In genomic region chr6:6542357-6542756, GRCh38 we compare ENCODE assay signal across 20 cellular contexts. TPM values are rescaled to one million over a fixed set of nuclear protein-coding genes. Genes with fewer than 3 reads are reported as not detected.
DNase-seq lines count a peak whose midpoint lies in the region; ATAC-seq and TF ChIP-seq lines count a peak whose summit lies in the region.
"Had no signal": no experiment of that assay in that cellular context is flagged by ENCODE, and none has a peak within 500 bp of the region (broad histone marks: within the 10 kb centered on the region; RNA-seq: fewer than 3 reads in every experiment).

No MANE protein-coding gene starts in this region.

- no peaks in the 10 kb centered on the region for H3F3A ChIP-seq in SK-N-SH (replicated peaks; ENCODE audit: insufficient read depth)

- CTCF ChIA-PET in SK-N-SH (lab: Yijun Ruan, JAX), result no interaction called here

- H4K20me1 ChIP-seq in SK-N-SH (ENCODE audit: insufficient read depth), result no peaks in the 10 kb centered on the region
- H4K20me1 ChIP-seq in KMS-11 (ENCODE audit: insufficient read depth), result no peaks in the 10 kb centered on the region
- H4K20me1 ChIP-seq: BLaER1 had no signal

- H2AFZ ChIP-seq in SK-N-SH (ENCODE audit: low read depth) (no peak overlapping the region), KMS-11 (ENCODE audit: low read depth) (peak overlapping the region; percentile 54; the same call in 1 of the 2 replicates)
- H2AFZ ChIP-seq: GM23248 had no signal

- TF ChIP-seq EP300 in SK-N-SH (IDR thresholded peaks at IDR 0.05; ENCODE audit: borderline replicate concordance in 1 of 2, low read depth in 1 of 2, low read length in 1 of 2), result no peak

- H3K27ac Mint-ChIP-seq in dendritic cell treated with granulocyte-macrophage colony-stimulating factor and Interleukin-4, amounts not matched to agents 40 ng/mL and 50 ng/mL, for 4 days, result peak overlapping the region; percentile 86
- H3K27ac Mint-ChIP-seq in activated naive CD8-positive, alpha-beta T cell treated with anti-CD3 and anti-CD28 coated beads, Interleukin-2, amount 50 U/mL, for 24 hours, result no peak overlapping the region
- H3K27ac Mint-ChIP-seq: B cell; CD4-positive, CD25-positive, alpha-beta regulatory T cell; CD8-positive, alpha-beta T cell had no signal

- H3K4me2 ChIP-seq in SK-N-SH, result no peak overlapping the region
- H3K4me2 ChIP-seq in KMS-11, result peak overlapping the region; percentile 49

- POLR2A ChIA-PET in SK-N-SH (lab: Yijun Ruan, JAX), result no interaction called here

- H3K36me3 ChIP-seq in SK-N-SH (replicated peaks in 1 of 2; ENCODE audit: control insufficient read depth in 1 of 2, insufficient read depth in 2 of 2, low read length in 1 of 2) (no peaks in the 10 kb centered on the region), KMS-11 (ENCODE audit: insufficient read depth) (no peaks in the 10 kb centered on the region)
- H3K36me3 ChIP-seq: BLaER1 had no signal

- H3K9ac ChIP-seq in SK-N-SH (no peak overlapping the region), KMS-11 (peak overlapping the region; percentile 60; the same call in 1 of the 2 replicates)
- H3K9ac ChIP-seq: BLaER1, GM23248 had no signal

- no peak for ATAC-seq in SK-N-SH treated with all-trans-retinoic acid at 6 μM for 48 hours
- no peak for ATAC-seq in HG02763 (IDR thresholded peaks at IDR 0.05; ENCODE audit: unreplicated experiment)
- ATAC-seq in activated naive CD8-positive, alpha-beta T cell treated with anti-CD3 and anti-CD28 coated beads, Interleukin-2, amount 50 U/mL, for 24 hours, result no peak
- ATAC-seq: CD8-positive, alpha-beta T cell had no signal

- H3K9me3 Mint-ChIP-seq in dendritic cell treated with granulocyte-macrophage colony-stimulating factor and Interleukin-4, amounts not matched to agents 40 ng/mL and 50 ng/mL, for 4 days, result peaks cover 13% of the 10 kb centered on the region
- no peaks in the 10 kb centered on the region for H3K9me3 Mint-ChIP-seq in activated naive CD8-positive, alpha-beta T cell treated with anti-CD3 and anti-CD28 coated beads, Interleukin-2, amount 50 U/mL, for 24 hours
- H3K9me3 Mint-ChIP-seq: CD8-positive, alpha-beta T cell had no signal

- H3K27ac ChIP-seq in SK-N-SH (ENCODE audit: low read depth in 2 of 2, low read length in 1 of 2), result no peak overlapping the region
- peak overlapping the region; percentile 90 for H3K27ac ChIP-seq in KMS-11
- H3K27ac ChIP-seq: 22Rv1, BLaER1, C4-2B, GM23248 had no signal

- H3K4me1 ChIP-seq in SK-N-SH (ENCODE audit: control insufficient read depth in 1 of 2, insufficient read depth in 2 of 2, low read depth in 1 of 2, low read length in 1 of 2) (peaks cover 0 to 2% of the 10 kb centered on the region in 2 experiments; a peak in 2 of 4 replicates), KMS-11 (ENCODE audit: low read depth, poor library complexity, severe bottlenecking) (peaks cover 59% of the 10 kb centered on the region)

- H3K4me1 Mint-ChIP-seq in dendritic cell treated with granulocyte-macrophage colony-stimulating factor and Interleukin-4, amounts not matched to agents 40 ng/mL and 50 ng/mL, for 4 days (ENCODE audit: low read depth), result peaks cover 74% of the 10 kb centered on the region
- peaks cover 4% of the 10 kb centered on the region for H3K4me1 Mint-ChIP-seq in activated naive CD8-positive, alpha-beta T cell treated with anti-CD3 and anti-CD28 coated beads, Interleukin-2, amount 50 U/mL, for 24 hours

- H3K79me2 ChIP-seq in SK-N-SH (ENCODE audit: insufficient read depth), result no peaks in the 10 kb centered on the region
- no peaks in the 10 kb centered on the region for H3K79me2 ChIP-seq in KMS-11 (ENCODE audit: insufficient read depth, low read depth)

- H3K27me3 Mint-ChIP-seq in dendritic cell treated with granulocyte-macrophage colony-stimulating factor and Interleukin-4, amounts not matched to agents 40 ng/mL and 50 ng/mL, for 4 days, result peaks cover 56% of the 10 kb centered on the region
- peaks cover 68% of the 10 kb centered on the region for H3K27me3 Mint-ChIP-seq in activated naive CD8-positive, alpha-beta T cell treated with anti-CD3 and anti-CD28 coated beads, Interleukin-2, amount 50 U/mL, for 24 hours

- no peak for DNase-seq in SK-N-SH
- no peak for DNase-seq in activated naive CD8-positive, alpha-beta T cell treated with anti-CD3 and anti-CD28 coated beads, Interleukin-2, amount 50 U/mL, for 24 hours
- DNase-seq: Caco-2; CD4-positive, CD25-positive, alpha-beta regulatory T cell; CD8-positive, alpha-beta T cell; DMS153; DND-41; GM23248; H7; HCEC 1CT had no signal

- H3K27me3 ChIP-seq in SK-N-SH (ENCODE audit: insufficient read depth) (no peaks in the 10 kb centered on the region; the same call in 1 of the 2 replicates), KMS-11 (ENCODE audit: insufficient read depth, low read depth) (no peaks in the 10 kb centered on the region)

- TF ChIP-seq CTCF in SK-N-SH (IDR thresholded peaks at IDR 0.05) (no peak), KMS-11 (conservative IDR thresholded peaks at IDR 0.05; ENCODE audit: low read depth, low read length) (no peak)

- H3K9me3 ChIP-seq in SK-N-SH, result no peaks in the 10 kb centered on the region
- H3K9me3 ChIP-seq: Caco-2 had no signal

- 0% methylated on average over 2 of the region's 2 CpGs for WGBS in SK-N-SH (ENCODE audit: low lambda C conversion rate)

- no peak overlapping the region for H3K4me3 ChIP-seq in SK-N-SH (ENCODE audit: low read depth in 2 of 2, low read length in 1 of 2)
- H3K4me3 ChIP-seq in KMS-11 (IDR thresholded peaks at IDR 0.05; ENCODE audit: insufficient read depth, low read depth, low read length), result no peak overlapping the region
- H3K4me3 ChIP-seq: BLaER1, GM23248 had no signal

- intact Hi-C loops in dendritic cell treated with granulocyte-macrophage colony-stimulating factor and Interleukin-4, amounts not matched to agents 40 ng/mL and 50 ng/mL, for 4 days (cut with micrococcal nuclease), result loop anchor here (10.0 kb wide), 1 partner anchor 348 kb away; no protein-coding TSS in a partner anchor

- H3K4me3 Mint-ChIP-seq in dendritic cell treated with granulocyte-macrophage colony-stimulating factor and Interleukin-4, amounts not matched to agents 40 ng/mL and 50 ng/mL, for 4 days, result no peak overlapping the region
- no peak overlapping the region for H3K4me3 Mint-ChIP-seq in activated naive CD8-positive, alpha-beta T cell treated with anti-CD3 and anti-CD28 coated beads, Interleukin-2, amount 50 U/mL, for 24 hours
- H3K4me3 Mint-ChIP-seq: B cell; CD4-positive, CD25-positive, alpha-beta regulatory T cell; CD8-positive, alpha-beta T cell had no signal

- no peaks in the 10 kb centered on the region for H3K9me2 ChIP-seq in SK-N-SH

- H3K36me3 Mint-ChIP-seq in dendritic cell treated with granulocyte-macrophage colony-stimulating factor and Interleukin-4, amounts not matched to agents 40 ng/mL and 50 ng/mL, for 4 days (ENCODE audit: low read depth), result peaks cover 12% of the 10 kb centered on the region
- peaks cover 2% of the 10 kb centered on the region for H3K36me3 Mint-ChIP-seq in activated naive CD8-positive, alpha-beta T cell treated with anti-CD3 and anti-CD28 coated beads, Interleukin-2, amount 50 U/mL, for 24 hours (ENCODE audit: low read depth)
- H3K36me3 Mint-ChIP-seq: CD4-positive, CD25-positive, alpha-beta regulatory T cell; CD8-positive, alpha-beta T cell had no signal

- TF ChIP-seq RAD21 in SK-N-SH (IDR thresholded peaks at IDR 0.05; ENCODE audit: low read length), result no peak

TF ChIP-seq in SK-N-SH treated with all-trans-retinoic acid at 6 μM for 48 hours, 23 proteins besides CTCF, POLR2A, EP300 and RAD21:
- peak; percentile 93 for TF ChIP-seq ZNF8 (CRISPR knock-in tag; IDR thresholded peaks at IDR 0.05)
- TF ChIP-seq ZC3H10 (CRISPR knock-in tag; IDR thresholded peaks at IDR 0.05), result no peak
TF ChIP-seq in SK-N-SH treated with all-trans-retinoic acid at 6 μM for 48 hours: peak in this region for 1.

TF ChIP-seq in SK-N-SH, 30 proteins besides CTCF, POLR2A, EP300 and RAD21:
- TF ChIP-seq USF1 (IDR thresholded peaks at IDR 0.05; ENCODE audit: borderline replicate concordance, low read depth) (no peak), GATA2 (CRISPR knock-in tag; IDR thresholded peaks at IDR 0.05) (no peak), MAX (IDR thresholded peaks at IDR 0.05; ENCODE audit: low read depth) (no peak), TCF12 (IDR thresholded peaks at IDR 0.05) (no peak), MXI1 (IDR thresholded peaks at IDR 0.05; ENCODE audit: low read depth, low read length) (no peak), GABPA (IDR thresholded peaks at IDR 0.05; ENCODE audit: low read depth) (no peak)

RNA-seq across cellular contexts. Expression of gene LY86, which starts 46.2 kb away (rescaled TPM):
- not detected in 2 replicates for polyA plus RNA-seq in SK-N-SH (2012; rRNA removed)
- polyA plus RNA-seq in SK-N-SH (2012; cell fraction: cytosol; rRNA removed), result not detected in 2 replicates
- polyA plus RNA-seq in SK-N-SH (2012; cell fraction: nucleus; rRNA removed), result not detected in 2 replicates
- polyA plus RNA-seq: AG04450, GM23248, H1 had no signal
